In the genomic region with DNA sequence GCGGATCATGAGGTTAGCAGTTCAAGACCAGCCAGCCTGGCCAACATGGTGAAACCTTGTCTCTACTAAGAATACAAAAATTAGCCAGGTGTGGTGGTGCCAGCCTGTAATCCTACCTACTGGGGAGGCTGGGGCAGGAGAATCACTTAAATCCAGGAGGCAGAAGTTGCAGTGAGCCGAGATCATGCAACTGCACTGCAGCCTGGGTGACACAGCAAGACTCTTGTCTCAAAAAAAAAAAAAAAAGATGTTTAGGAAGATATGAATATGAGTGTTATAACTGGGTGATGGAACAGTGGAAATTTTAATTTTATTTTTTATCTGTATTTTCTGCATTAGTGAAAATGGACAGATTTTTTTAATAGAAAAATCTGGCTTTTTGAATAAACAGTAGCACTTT, we compare ENCODE assay signal across 18 cellular contexts. TPM values are rescaled to one million over a fixed set of nuclear protein-coding genes. Genes with fewer than 3 reads are reported as not detected.
A peak's percentile ranks its signal among the peaks of the same experiment; 100 is the strongest.
DNase-seq lines count a peak whose midpoint lies in the region; ATAC-seq, FAIRE-seq and TF ChIP-seq lines count a peak whose summit lies in the region.
"Had no signal": no experiment of that assay in that cellular context is flagged by ENCODE, and none has a peak within 500 bp of the region (broad histone marks: within the 10 kb centered on the region; RNA-seq: fewer than 3 reads in every experiment).

No MANE protein-coding gene starts in this region.

- TF ChIP-seq CTCF in gastrocnemius medialis (IDR thresholded peaks at IDR 0.05 in 4 of 5, conservative IDR thresholded peaks at IDR 0.05 in 1 of 5) (no peak), breast epithelium (IDR thresholded peaks at IDR 0.05) (no peak)

- no peaks in the 10 kb centered on the region for H3K36me3 Mint-ChIP-seq in activated T-helper 17 cell treated with anti-CD3 and anti-CD28 coated beads, Interleukin-2, amount 50 U/mL, for 72 hours (ENCODE audit: low read depth)

- no peaks in the 10 kb centered on the region for H3K9me3 ChIP-seq in gastrocnemius medialis
- H3K9me3 ChIP-seq in breast epithelium, result no peaks in the 10 kb centered on the region
- H3K9me3 ChIP-seq: HAP-1 had no signal

- H3K27me3 ChIP-seq in gastrocnemius medialis (no peaks in the 10 kb centered on the region), breast epithelium (no peaks in the 10 kb centered on the region)

- H3K4me3 ChIP-seq in gastrocnemius medialis (no peak overlapping the region), breast epithelium (no peak overlapping the region)
- H3K4me3 ChIP-seq: HAP-1 had no signal

- H3K4me1 ChIP-seq in gastrocnemius medialis (peaks cover 60 to 87% of the 10 kb centered on the region in 2 donors), breast epithelium (no peaks in the 10 kb centered on the region)

- H3K36me3 ChIP-seq in gastrocnemius medialis (no peaks in the 10 kb centered on the region), breast epithelium (no peaks in the 10 kb centered on the region)
- H3K36me3 ChIP-seq: HAP-1 had no signal

- in situ Hi-C loops in gastrocnemius medialis (cut with MboI; ENCODE audit: low sequenced_read_pairs in 4 of 4), result no loop called here

- H3K9me3 Mint-ChIP-seq in activated T-helper 17 cell treated with anti-CD3 and anti-CD28 coated beads, Interleukin-2, amount 50 U/mL, for 72 hours, result no peaks in the 10 kb centered on the region
- H3K9me3 Mint-ChIP-seq: HFFc6 had no signal

- FAIRE-seq in islet of Langerhans (lab: Jason Lieb, UNC), result peak; percentile 41
- FAIRE-seq: GM12892, GM19239, H54 had no signal

- H3K27me3 Mint-ChIP-seq in activated T-helper 17 cell treated with anti-CD3 and anti-CD28 coated beads, Interleukin-2, amount 50 U/mL, for 72 hours, result no peaks in the 10 kb centered on the region
- H3K27me3 Mint-ChIP-seq: CD4-positive, alpha-beta memory T cell had no signal

- no peak for DNase-seq in gastrocnemius medialis
- no peak for DNase-seq in D341Med (ENCODE audit: low spot score)
- no peak for DNase-seq in breast epithelium (ENCODE audit: low spot score in 2 of 2)
- DNase-seq: C1 segment of cervical spinal cord; Calu3; CD4-positive, alpha-beta memory T cell; COR-L47; DMS153; DND-41; GOT3; HFFc6 had no signal

- TF ChIP-seq POLR2A in gastrocnemius medialis (IDR thresholded peaks at IDR 0.05) (no peak), breast epithelium (IDR thresholded peaks at IDR 0.05) (no peak)

- H3K27ac Mint-ChIP-seq in activated T-helper 17 cell treated with anti-CD3 and anti-CD28 coated beads, Interleukin-2, amount 50 U/mL, for 72 hours, result peak overlapping the region; percentile 3
- H3K27ac Mint-ChIP-seq: HFFc6 had no signal

- H3K4me3 Mint-ChIP-seq in activated T-helper 17 cell treated with anti-CD3 and anti-CD28 coated beads, Interleukin-2, amount 50 U/mL, for 72 hours, result no peak overlapping the region
- H3K4me3 Mint-ChIP-seq: CD4-positive, alpha-beta memory T cell; HFFc6 had no signal

- H3K4me1 Mint-ChIP-seq in activated T-helper 17 cell treated with anti-CD3 and anti-CD28 coated beads, Interleukin-2, amount 50 U/mL, for 72 hours, result peaks cover 16% of the 10 kb centered on the region

- peak overlapping the region in 3 of 4 donors; percentile 82 to 90 (median 84) for H3K27ac ChIP-seq in gastrocnemius medialis
- no peak overlapping the region for H3K27ac ChIP-seq in breast epithelium

- no peak for ATAC-seq in activated T-helper 17 cell treated with anti-CD3 and anti-CD28 coated beads, Interleukin-2, amount 50 U/mL, for 72 hours (replicated peaks)
- no peak for ATAC-seq in gastrocnemius medialis
- ATAC-seq in HG03342 (IDR thresholded peaks at IDR 0.05; ENCODE audit: unreplicated experiment), result no peak

- intact Hi-C loops in gastrocnemius medialis (cut with DNase I; ENCODE audit: low total_unique reads) (no loop called here), breast epithelium (cut with DNase I; ENCODE audit: low total_unique reads) (no loop called here)

RNA-seq across cellular contexts. Expression of a gene that starts 14.5 kb away (rescaled TPM):
- total RNA-seq in activated T-helper 17 cell treated with anti-CD3 and anti-CD28 coated beads, Interleukin-2, amount 50 U/mL, for 72 hours, result 10 to 100 TPM; 31.6 to 32.5 TPM
- total RNA-seq in gastrocnemius medialis (10 to 100 TPM; 21.3 to 46.2 (median 34.4) TPM), breast epithelium (10 to 100 TPM; 17.0 to 38.8 (median 21.3) TPM)

Comparison
In these comparisons a context has a peak if more than half of its experiments do, and no peak if none do; other contexts are left out.
1. H3K27ac ChIP-seq: peak in gastrocnemius medialis (3 of 4); none in breast epithelium (0 of 2).